Comparison of ENCODE assay signal across 15 cellular contexts in the genomic region with DNA sequence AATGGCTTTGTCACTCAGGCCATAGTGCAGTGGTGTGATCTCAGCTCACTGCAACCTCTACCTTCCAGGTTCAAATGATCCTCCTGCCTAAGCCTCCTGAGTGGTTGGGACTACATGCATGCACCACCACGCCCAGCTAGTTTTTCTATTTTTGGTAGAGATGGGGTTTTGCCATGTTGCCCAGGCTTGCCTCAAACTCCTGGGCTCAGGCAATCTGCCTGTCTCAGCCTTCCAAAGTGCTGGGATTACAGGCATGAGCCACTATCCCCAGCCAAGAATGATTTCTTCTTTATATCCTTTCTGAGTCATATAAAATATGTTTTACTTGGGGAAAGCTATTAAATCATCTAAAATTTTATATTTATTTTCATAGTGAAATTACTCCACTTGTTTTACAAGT.
DNase-seq lines count a peak whose midpoint lies in the region; ATAC-seq, FAIRE-seq and TF ChIP-seq lines count a peak whose summit lies in the region.
"Had no signal": no experiment of that assay in that cellular context is flagged by ENCODE, and none has a peak within 500 bp of the region (broad histone marks: within the 10 kb centered on the region; RNA-seq: fewer than 3 reads in every experiment).

No MANE protein-coding gene starts in this region.

- no peaks in the 10 kb centered on the region for H3K9me3 Mint-ChIP-seq in MCF 10A (ENCODE audit: unreplicated experiment)
- H3K9me3 Mint-ChIP-seq: GM23338 had no signal

- ATAC-seq in foreskin keratinocyte (peak; percentile 19), GM18517 (IDR thresholded peaks at IDR 0.05; ENCODE audit: unreplicated experiment) (no peak), GM21360 (IDR thresholded peaks at IDR 0.05; ENCODE audit: unreplicated experiment) (no peak)
- ATAC-seq: GM23338 had no signal

- no peak overlapping the region for H3K4me3 ChIP-seq in breast epithelium
- no peak overlapping the region for H3K4me3 ChIP-seq in bronchial epithelial cell (ENCODE audit: low read depth, low read length)
- H3K4me3 ChIP-seq: BLaER1 treated with 17β-estradiol and CSF1 and Interleukin-3, amounts not matched to agents 10 nM and 100 nM; GM23338 had no signal

- H3K27ac ChIP-seq in breast epithelium (no peak overlapping the region), foreskin keratinocyte (no peak overlapping the region)
- H3K27ac ChIP-seq: BLaER1 treated with 17β-estradiol and CSF1 and Interleukin-3, amounts not matched to agents 10 nM and 100 nM had no signal

- TF ChIP-seq CTCF in MCF 10A (IDR thresholded peaks at IDR 0.05; ENCODE audit: unreplicated experiment) (no peak), breast epithelium (IDR thresholded peaks at IDR 0.05) (no peak), bronchial epithelial cell (IDR thresholded peaks at IDR 0.05; ENCODE audit: insufficient read depth, low read length, severe bottlenecking) (no peak), foreskin keratinocyte (conservative IDR thresholded peaks at IDR 0.05) (no peak)

- no peaks in the 10 kb centered on the region for H3K9me3 ChIP-seq in breast epithelium

- no peaks in the 10 kb centered on the region for H3K4me1 ChIP-seq in breast epithelium
- peaks cover 6% of the 10 kb centered on the region for H3K4me1 ChIP-seq in foreskin keratinocyte
- H3K4me1 ChIP-seq: BLaER1 treated with 17β-estradiol and CSF1 and Interleukin-3, amounts not matched to agents 10 nM and 100 nM had no signal

- no TSS peak for BruUV-seq in MCF 10A (replicated peaks; lab: Mats Ljungman, UMichigan)

- TF ChIP-seq POLR2A in breast epithelium (IDR thresholded peaks at IDR 0.05) (no peak), GM12892 (IDR thresholded peaks at IDR 0.05; ENCODE audit: low read depth, low read length) (no peak)

- H3K36me3 ChIP-seq in breast epithelium (no peaks in the 10 kb centered on the region), bronchial epithelial cell (ENCODE audit: control insufficient read depth, insufficient read depth, low read length) (no peaks in the 10 kb centered on the region)
- H3K36me3 ChIP-seq: BLaER1 treated with 17β-estradiol and CSF1 and Interleukin-3, amounts not matched to agents 10 nM and 100 nM had no signal

- POLR2A ChIA-PET in MCF 10A (lab: Yijun Ruan, JAX): interaction anchor here (0.6 to 1.9 kb wide), 3 partner anchors 103 to 510 kb away, joined by 3 to 5 read pairs (median 3); a partner anchor contains a TSS

- FAIRE-seq in bronchial epithelial cell (lab: Jason Lieb, UNC) (no peak), GM12892 (lab: Jason Lieb, UNC) (no peak)
- FAIRE-seq: GM18507 had no signal

- no peaks in the 10 kb centered on the region for H3K27me3 Mint-ChIP-seq in MCF 10A (ENCODE audit: insufficient read depth, unreplicated experiment)

- H3K4me3 Mint-ChIP-seq in MCF 10A (ENCODE audit: unreplicated experiment): no peak overlapping the region
- H3K4me3 Mint-ChIP-seq: CD4-positive, CD25-positive, alpha-beta regulatory T cell; GM23338 had no signal

- no peaks in the 10 kb centered on the region for H3K36me3 Mint-ChIP-seq in MCF 10A (ENCODE audit: insufficient read depth, unreplicated experiment)
- H3K36me3 Mint-ChIP-seq: CD4-positive, CD25-positive, alpha-beta regulatory T cell had no signal

- H3K27ac Mint-ChIP-seq in MCF 10A (ENCODE audit: low read depth, unreplicated experiment): no peak overlapping the region
- H3K27ac Mint-ChIP-seq: CD4-positive, CD25-positive, alpha-beta regulatory T cell; GM23338 had no signal

- DNase-seq in MCF 10A (ENCODE audit: unreplicated experiment) (peak; percentile 4), breast epithelium (ENCODE audit: low spot score in 2 of 2) (no peak), bronchial epithelial cell (ENCODE audit: low read depth) (peak; percentile 40), foreskin keratinocyte (peak; percentile 21 to 61), GM12892 (ENCODE audit: insufficient read length) (no peak)
- DNase-seq: 8988T; ACHN; CD4-positive, CD25-positive, alpha-beta regulatory T cell; DMS 273 treated with DMSO at 0.1 percent for 48 hours; H7 had no signal

- CTCF ChIA-PET in MCF 10A (lab: Yijun Ruan, JAX): interaction anchor here (0.6 kb wide), 1 partner anchor 24 kb away, joined by 4 read pairs; no protein-coding TSS in a partner anchor

- peaks cover 17% of the 10 kb centered on the region for H3K4me1 Mint-ChIP-seq in MCF 10A (ENCODE audit: insufficient read depth, unreplicated experiment)
- H3K4me1 Mint-ChIP-seq: CD4-positive, CD25-positive, alpha-beta regulatory T cell; GM23338 had no signal

- no peaks in the 10 kb centered on the region for H3K27me3 ChIP-seq in breast epithelium
- H3K27me3 ChIP-seq in bronchial epithelial cell (ENCODE audit: control insufficient read depth, insufficient read depth, low read length): no peaks in the 10 kb centered on the region
- H3K27me3 ChIP-seq in foreskin keratinocyte: no peaks in the 10 kb centered on the region
- H3K27me3 ChIP-seq: BLaER1 treated with 17β-estradiol and CSF1 and Interleukin-3, amounts not matched to agents 10 nM and 100 nM had no signal

- intact Hi-C loops in MCF 10A (cut with micrococcal nuclease): no loop called here
- intact Hi-C loops in breast epithelium (cut with DNase I; ENCODE audit: low total_unique reads): no loop called here

Comparison
In these comparisons a context has a peak if more than half of its experiments do, and no peak if none do; other contexts are left out.
1. DNase-seq: peak in MCF 10A (single experiment), bronchial epithelial cell (single experiment) and foreskin keratinocyte (2 of 2); none in breast epithelium (0 of 2) and GM12892 (single experiment).